14 cellular contexts compared by ENCODE assay signal in the genomic region with DNA sequence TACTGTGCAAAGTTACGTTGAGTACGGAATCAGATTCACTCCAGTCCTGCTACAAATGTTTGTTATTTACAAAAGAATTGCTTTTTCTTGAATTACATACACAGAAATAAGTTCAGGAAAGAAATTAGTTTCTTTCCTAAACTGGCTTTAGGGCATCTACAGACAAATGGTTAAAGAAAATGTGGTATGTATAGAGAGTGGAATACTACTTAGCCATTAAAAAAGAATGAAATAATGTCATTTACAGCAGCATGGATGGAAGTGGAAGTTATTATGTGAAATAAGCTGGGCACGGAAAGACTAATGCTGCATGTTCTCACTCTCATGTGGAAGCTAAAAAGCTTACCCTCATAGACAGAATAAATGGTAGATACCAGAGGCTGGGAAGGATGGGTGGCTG.
DNase-seq lines count a peak whose midpoint lies in the region; ATAC-seq and TF ChIP-seq lines count a peak whose summit lies in the region.
"Had no signal": no experiment of that assay in that cellular context is flagged by ENCODE, and none has a peak within 500 bp of the region (broad histone marks: within the 10 kb centered on the region; RNA-seq: fewer than 3 reads in every experiment).

No MANE protein-coding gene starts in this region.

- H2AFZ ChIP-seq in HCT116 (ENCODE audit: low read depth, low read length, poor library complexity, severe bottlenecking): no peak overlapping the region
- H2AFZ ChIP-seq: GM23338 had no signal

- peaks cover 20 to 38% of the 10 kb centered on the region in 2 donors for H3K36me3 Mint-ChIP-seq in activated T-cell treated with anti-CD3 and anti-CD28 coated beads, Interleukin-2, amount 50 U/mL, for 72 hours (ENCODE audit: insufficient read depth in 2 of 2)
- peaks cover 31% of the 10 kb centered on the region for H3K36me3 Mint-ChIP-seq in nephron (ENCODE audit: low read depth)
- peaks cover 58% of the 10 kb centered on the region for H3K36me3 Mint-ChIP-seq in T-cell

- H3K36me3 ChIP-seq in HCT116 (ENCODE audit: control insufficient read depth in 1 of 2, insufficient read depth in 2 of 2, low read length in 2 of 2) (peaks cover 0 to 23% of the 10 kb centered on the region in 2 experiments; a peak in 2 of 4 replicates), HEK293 (ENCODE audit: control insufficient read depth in 2 of 2, insufficient read depth in 1 of 2, low read length in 2 of 2) (peaks cover 0 to 7% of the 10 kb centered on the region in 2 experiments; a peak in 2 of 3 replicates)

- H3K4me3 Mint-ChIP-seq in activated T-cell treated with anti-CD3 and anti-CD28 coated beads, Interleukin-2, amount 50 U/mL, for 72 hours: peak overlapping the region in 1 of 2 donors; percentile 47
- no peak overlapping the region for H3K4me3 Mint-ChIP-seq in nephron
- H3K4me3 Mint-ChIP-seq in T-cell: no peak overlapping the region
- H3K4me3 Mint-ChIP-seq: CD4-positive, CD25-positive, alpha-beta regulatory T cell; GM23338 had no signal

- CTCF ChIA-PET in HCT116 (lab: Charles Lee) (no interaction called here), HEK293 (lab: Yijun Ruan, JAX) (interaction anchor here (2.6 kb wide), 1 partner anchor 228 kb away, joined by 14 read pairs; no protein-coding TSS in a partner anchor), T-cell (lab: Charles Lee) (no interaction called here)

- no peaks in the 10 kb centered on the region for H3K27me3 ChIP-seq in HCT116 (ENCODE audit: insufficient read depth, low read length)
- H3K27me3 ChIP-seq: BE2C had no signal

- TF ChIP-seq CTCF in HCT116 (IDR thresholded peaks at IDR 0.05 in 2 of 3, conservative IDR thresholded peaks at IDR 0.05 in 1 of 3; ENCODE audit: borderline replicate concordance in 1 of 3, insufficient read depth in 1 of 3, low read depth in 2 of 3, low read length in 2 of 3) (no peak), HEK293 (tag by site-specific recombination; IDR thresholded peaks at IDR 0.05) (no peak), nephron (IDR thresholded peaks at IDR 0.05; ENCODE audit: unreplicated experiment in 3 of 3) (no peak)

- H3K4me2 ChIP-seq in HCT116 (ENCODE audit: low read length): peak overlapping the region; percentile 43; the same call in 1 of the 2 replicates
- H3K4me2 ChIP-seq: GM23338 had no signal

- H3K27ac ChIP-seq in HCT116 (ENCODE audit: low read depth, low read length) (peak overlapping the region; percentile 57; the same call in 1 of the 2 replicates), HEK293 (ENCODE audit: extremely low read depth, low read depth, low read length) (no peak overlapping the region)

- peak overlapping the region; percentile 76 for H3K27ac Mint-ChIP-seq in activated T-cell treated with anti-CD3 and anti-CD28 coated beads, Interleukin-2, amount 50 U/mL, for 72 hours
- H3K27ac Mint-ChIP-seq in nephron (peak overlapping the region in 2 of 3 experiments; percentile 9 to 22), T-cell (no peak overlapping the region)
- H3K27ac Mint-ChIP-seq: GM23338 had no signal

- no peaks in the 10 kb centered on the region for H4K20me1 ChIP-seq in HCT116 (ENCODE audit: insufficient read depth)

- H3K9me2 ChIP-seq in HCT116 (ENCODE audit: insufficient read depth): no peaks in the 10 kb centered on the region

- no TSS peak for BruUV-seq in HCT116 (replicated peaks; lab: Mats Ljungman, UMichigan)

- H3K9me3 Mint-ChIP-seq in activated T-cell treated with anti-CD3 and anti-CD28 coated beads, Interleukin-2, amount 50 U/mL, for 72 hours: no peaks in the 10 kb centered on the region
- H3K9me3 Mint-ChIP-seq in nephron (no peaks in the 10 kb centered on the region), T-cell (no peaks in the 10 kb centered on the region)
- H3K9me3 Mint-ChIP-seq: GM23338 had no signal

- DNase-seq in activated T-cell treated with anti-CD3 and anti-CD28 coated beads, Interleukin-2, amount 50 U/mL, for 72 hours: no peak
- DNase-seq in activated T-cell treated with anti-CD3 and anti-CD28 coated beads for 4 hours (no peak), HCT116 (ENCODE audit: low read depth, low spot score) (no peak), T-cell (no peak)
- DNase-seq: ACHN; BE2C; C1 segment of cervical spinal cord; Caco-2; CD4-positive, CD25-positive, alpha-beta regulatory T cell; HCEC 1CT had no signal

- RAD21 ChIA-PET in HCT116 (lab: Charles Lee; ENCODE audit: low non-redundant PET in 1 of 2, low total read pairs in 2 of 2, uncharacterized antibody in 2 of 2, unreplicated experiment in 2 of 2): no interaction called here

- TF ChIP-seq POLR2A in HCT116 (IDR thresholded peaks at IDR 0.05; ENCODE audit: borderline replicate concordance, extremely low read depth, insufficient read depth, insufficient read length): no peak

- H3K4me1 Mint-ChIP-seq in activated T-cell treated with anti-CD3 and anti-CD28 coated beads, Interleukin-2, amount 50 U/mL, for 72 hours (ENCODE audit: low read depth): peaks cover 17% of the 10 kb centered on the region
- H3K4me1 Mint-ChIP-seq in nephron: peaks cover 28% of the 10 kb centered on the region
- no peaks in the 10 kb centered on the region for H3K4me1 Mint-ChIP-seq in T-cell

- POLR2A ChIA-PET in HCT116 (lab: Charles Lee) (interaction anchor here (1.1 kb wide), 1 partner anchor 55 kb away, joined by 3 read pairs; no protein-coding TSS in a partner anchor), HEK293 (lab: Yijun Ruan, JAX) (no interaction called here), T-cell (lab: Charles Lee) (no interaction called here)

- intact Hi-C loops in HCT116 (cut with micrococcal nuclease): no loop called here

- no peak for ATAC-seq in activated T-cell treated with anti-CD3 and anti-CD28 coated beads, Interleukin-2, amount 50 U/mL, for 72 hours (replicated peaks in 1 of 2)
- ATAC-seq in HCT116 (no peak), HG03457 (IDR thresholded peaks at IDR 0.05; ENCODE audit: unreplicated experiment) (no peak), T-cell (replicated peaks in 1 of 4) (no peak)
- ATAC-seq: GM23338 had no signal

- H3K9me3 ChIP-seq in HCT116 (ENCODE audit: control insufficient read depth in 1 of 2, insufficient read depth in 1 of 2, low read depth in 1 of 2, low read length in 2 of 2): no peaks in the 10 kb centered on the region
- no peaks in the 10 kb centered on the region for H3K9me3 ChIP-seq in HEK293 (ENCODE audit: control insufficient read depth, insufficient read depth, low read depth, low read length)
- H3K9me3 ChIP-seq: BE2C, Caco-2 had no signal

- no peaks in the 10 kb centered on the region for H3K27me3 Mint-ChIP-seq in activated T-cell treated with anti-CD3 and anti-CD28 coated beads, Interleukin-2, amount 50 U/mL, for 72 hours (ENCODE audit: low read depth)
- H3K27me3 Mint-ChIP-seq in nephron (ENCODE audit: low read depth) (no peaks in the 10 kb centered on the region), T-cell (no peaks in the 10 kb centered on the region)
- H3K27me3 Mint-ChIP-seq: CD4-positive, CD25-positive, alpha-beta regulatory T cell had no signal

- H3K79me2 ChIP-seq in HCT116 (ENCODE audit: insufficient read depth, low read length): no peaks in the 10 kb centered on the region; the same call in 1 of the 2 replicates

- H3K4me1 ChIP-seq in HCT116 (ENCODE audit: control insufficient read depth in 1 of 2, insufficient read depth in 2 of 2, low read length in 2 of 2) (peaks cover 31 to 61% of the 10 kb centered on the region in 2 experiments), HEK293 (ENCODE audit: control insufficient read depth, insufficient read depth, low read length) (no peaks in the 10 kb centered on the region)
- H3K4me1 ChIP-seq: BE2C, Caco-2 had no signal

- no peak overlapping the region for H3K9ac ChIP-seq in HCT116 (ENCODE audit: low read length)

- TF ChIP-seq RAD21 in HCT116 (IDR thresholded peaks at IDR 0.05; ENCODE audit: low read depth): no peak

- no peak overlapping the region for H3K4me3 ChIP-seq in HCT116 (replicated peaks in 1 of 2; ENCODE audit: low read depth in 1 of 2, low read length in 2 of 2)
- H3K4me3 ChIP-seq in HEK293 (ENCODE audit: low read depth, low read length): no peak overlapping the region
- H3K4me3 ChIP-seq: GM23338 had no signal

TF ChIP-seq in HCT116, 20 proteins besides CTCF, POLR2A, EP300 and RAD21:
- 0 out of 2 replicates have a peak, but pooled peaks have one; percentile 19 for TF ChIP-seq CEBPB (IDR thresholded peaks at IDR 0.05; ENCODE audit: low read depth)
- no peak for TF ChIP-seq POLR2AphosphoS5 (IDR thresholded peaks at IDR 0.05; ENCODE audit: low read depth, low read length)

TF ChIP-seq in HEK293, 187 proteins besides CTCF, POLR2A, EP300 and RAD21:
- peak; percentile 63; the same call in 1 of the 2 replicates for TF ChIP-seq ZNF146 (tag by site-specific recombination; IDR thresholded peaks at IDR 0.05)
- TF ChIP-seq ZNF335 (tag by site-specific recombination; conservative IDR thresholded peaks at IDR 0.05): no peak
TF ChIP-seq in HEK293: peak in this region for 1.

Comparison
In these comparisons a context has a peak if more than half of its experiments do, and no peak if none do; other contexts are left out.
1. H3K27ac Mint-ChIP-seq: peak in activated T-cell treated with anti-CD3 and anti-CD28 coated beads, Interleukin-2, amount 50 U/mL, for 72 hours (single experiment) and nephron (2 of 3); none in T-cell (0 of 2).